16 cellular contexts compared by ENCODE assay signal in genomic region chr16:70417661-70418060, GRCh38. TPM values are rescaled to one million over a fixed set of nuclear protein-coding genes. Genes with fewer than 3 reads are reported as not detected.
DNase-seq lines count a peak whose midpoint lies in the region; ATAC-seq, FAIRE-seq and TF ChIP-seq lines count a peak whose summit lies in the region.
"Had no signal": no experiment of that assay in that cellular context is flagged by ENCODE, and none has a peak within 500 bp of the region (broad histone marks: within the 10 kb centered on the region; RNA-seq: fewer than 3 reads in every experiment).

No MANE protein-coding gene starts in this region.

- H3K4me1 ChIP-seq in HepG2 (ENCODE audit: insufficient read depth, low read length) (peaks cover 67% of the 10 kb centered on the region), right lobe of liver (peaks cover 0 to 44% (median 24%) of the 10 kb centered on the region in 4 donors), PC-3 (ENCODE audit: insufficient read depth, low read length) (no peaks in the 10 kb centered on the region)

- H3K9ac ChIP-seq in HepG2 (ENCODE audit: insufficient read depth, low read depth, low read length): 0 out of 2 replicates have a peak overlapping the region, but pooled peaks have one; percentile 9
- H3K9ac ChIP-seq in PC-3 (ENCODE audit: low read length): no peak overlapping the region

- H3K36me3 ChIP-seq in HepG2 (replicated peaks in 1 of 2; ENCODE audit: control insufficient read depth in 1 of 2, insufficient read depth in 2 of 2, low read length in 2 of 2): peaks cover 0 to 25% of the 10 kb centered on the region in 2 experiments; a peak in 3 of 5 replicates
- no peaks in the 10 kb centered on the region for H3K36me3 ChIP-seq in right lobe of liver
- H3K36me3 ChIP-seq in PC-3 (ENCODE audit: low read depth, low read length): no peaks in the 10 kb centered on the region

- no peak for FAIRE-seq in HepG2 (lab: Jason Lieb, UNC)
- FAIRE-seq: kidney, RCC 7860 had no signal

- TF ChIP-seq POLR2A in HepG2 (IDR thresholded peaks at IDR 0.05; ENCODE audit: insufficient read depth in 1 of 2, low read depth in 2 of 2, low read length in 2 of 2) (no peak), right lobe of liver (IDR thresholded peaks at IDR 0.05) (no peak), erythroblast (IDR thresholded peaks at IDR 0.05; ENCODE audit: low read length) (no peak)

- H3K4me3 ChIP-seq in HepG2 (replicated peaks in 1 of 3; ENCODE audit: insufficient read depth in 1 of 3, low read depth in 2 of 3, low read length in 3 of 3) (no peak overlapping the region), right lobe of liver (no peak overlapping the region), PC-3 (ENCODE audit: low read length) (no peak overlapping the region)
- H3K4me3 ChIP-seq: tibial nerve had no signal

- no peaks in the 10 kb centered on the region for H3K27me3 Mint-ChIP-seq in T-cell
- no peaks in the 10 kb centered on the region for H3K27me3 Mint-ChIP-seq in memory B cell

- H3K79me2 ChIP-seq in HepG2 (ENCODE audit: insufficient read depth, low read length) (peaks cover 74% of the 10 kb centered on the region), PC-3 (ENCODE audit: low read length) (no peaks in the 10 kb centered on the region)

- intact Hi-C loops in HepG2 (cut with micrococcal nuclease; ENCODE audit: unreplicated experiment) (loop anchor here (5.0 kb wide), 1 partner anchor 35 kb away; the partner anchor contains the start of gene FCSK), right lobe of liver (cut with DNase I) (no loop called here), PC-3 (cut with micrococcal nuclease) (no loop called here)

- H3K27ac Mint-ChIP-seq in T-cell: peak overlapping the region; percentile 76 to 88
- H3K27ac Mint-ChIP-seq in memory B cell: peak overlapping the region; percentile 66

- 55% methylated on average over 7 of the region's 7 CpGs for WGBS in HepG2 (ENCODE audit: low lambda C conversion rate)
- 68% methylated on average over 3 of the region's 7 CpGs for WGBS in right lobe of liver (ENCODE audit: insufficient coverage, low coverage, low lambda C conversion rate, missing lambda C conversion rate)

- H3K4me2 ChIP-seq in HepG2 (ENCODE audit: low read depth, low read length): peak overlapping the region; percentile 45
- no peak overlapping the region for H3K4me2 ChIP-seq in PC-3 (ENCODE audit: low read length)

- CTCF ChIA-PET in HepG2 (lab: Yijun Ruan, JAX; ENCODE audit: low intra/inter-chr PET ratio, low total read pairs): interaction anchor here (1.5 kb wide), 1 partner anchor 53 kb away, joined by 3 read pairs; no protein-coding TSS in a partner anchor
- CTCF ChIA-PET in T-cell (lab: Charles Lee): interaction anchor here in 1 of 2 donors (0.6 kb wide), 1 partner anchor 9 kb away, joined by 5 read pairs; no protein-coding TSS in a partner anchor
- CTCF ChIA-PET in PC-3 (lab: Charles Lee): no interaction called here

- in situ Hi-C loops in HepG2 (cut with HindIII; ENCODE audit: extremely low pct_ligation_motif_present, low pct_unique_long_range_greater_than_20kb): no loop called here

- peak overlapping the region in 1 of 3 donors; percentile 77 for H3K4me3 Mint-ChIP-seq in T-cell
- H3K4me3 Mint-ChIP-seq in memory B cell: peak overlapping the region; percentile 1

- H3K27ac ChIP-seq in HepG2 (ENCODE audit: extremely low read length, insufficient read depth, low read length): peak overlapping the region; percentile 50
- no peak overlapping the region for H3K27ac ChIP-seq in right lobe of liver
- H3K27ac ChIP-seq in PC-3 (ENCODE audit: low read length): no peak overlapping the region
- H3K27ac ChIP-seq: tibial nerve had no signal

- TF ChIP-seq EP300 in HepG2 (IDR thresholded peaks at IDR 0.05; ENCODE audit: low read depth in 2 of 2, low read length in 2 of 2) (no peak), HepG2 (CRISPR knock-in tag; IDR thresholded peaks at IDR 0.05; ENCODE audit: borderline replicate concordance) (no peak)

- TF ChIP-seq CTCF in HepG2 (CRISPR knock-in tag; IDR thresholded peaks at IDR 0.05) (no peak), right lobe of liver (IDR thresholded peaks at IDR 0.05) (no peak), PC-3 (conservative IDR thresholded peaks at IDR 0.05; ENCODE audit: low read depth, low read length) (no peak)

- H3K4me1 Mint-ChIP-seq in T-cell (peaks cover 46 to 59% (median 52%) of the 10 kb centered on the region in 3 donors), memory B cell (peaks cover 34% of the 10 kb centered on the region)

- BruUV-seq in HepG2 (replicated peaks; lab: Mats Ljungman, UMichigan) (no TSS peak), PC-3 (replicated peaks; lab: Mats Ljungman, UMichigan) (no TSS peak)

- TF ChIP-seq RAD21 in HepG2 (CRISPR knock-in tag; IDR thresholded peaks at IDR 0.05): no peak

- no peak for DNase-seq in HepG2 (ENCODE audit: low spot score)
- no peak for DNase-seq in right lobe of liver
- no peak for DNase-seq in T-cell
- no peak for DNase-seq in memory B cell (ENCODE audit: low spot score in 2 of 2)
- DNase-seq in DMS153 treated with DMSO at 0.1 percent for 48 hours (lab: John Stamatoyannopoulos, UW; ENCODE audit: unreplicated experiment): no peak
- no peak for DNase-seq in PC-3
- no peak for DNase-seq in erythroblast (lab: John Stamatoyannopoulos, UW)
- DNase-seq in mesenteric fat pad (ENCODE audit: low spot score): no peak
- DNase-seq: activated CD4-positive, alpha-beta T cell treated with anti-CD3 and anti-CD28 coated beads for 4 hours; activated T-cell treated with anti-CD3 and anti-CD28 coated beads, Interleukin-2, amount 50 U/mL, for 48 hours; anterior cingulate cortex; kidney; NCI-H2081; NCI-H526 treated with DMSO at 0.1 percent for 48 hours had no signal

- H3F3A ChIP-seq in PC-3 (ENCODE audit: low read length, unreplicated experiment): no peaks in the 10 kb centered on the region

- no peaks in the 10 kb centered on the region for H3K27me3 ChIP-seq in HepG2 (ENCODE audit: control insufficient read depth in 1 of 2, insufficient read depth in 2 of 2, low read length in 2 of 2)
- H3K27me3 ChIP-seq in right lobe of liver: no peaks in the 10 kb centered on the region
- no peaks in the 10 kb centered on the region for H3K27me3 ChIP-seq in PC-3 (ENCODE audit: low read length)
- H3K27me3 ChIP-seq: tibial nerve had no signal

- POLR2A ChIA-PET in HepG2 (lab: Yijun Ruan, JAX): interaction anchor here (1.0 to 4.2 kb wide), 6 partner anchors 10 to 343 kb away, joined by 3 to 38 read pairs (median 4); no protein-coding TSS in a partner anchor
- POLR2A ChIA-PET in T-cell (lab: Charles Lee): no interaction called here
- POLR2A ChIA-PET in PC-3 (lab: Charles Lee; ENCODE audit: unreplicated experiment): no interaction called here

- no peaks in the 10 kb centered on the region; the same call in 1 of the 2 replicates for H4K20me1 ChIP-seq in HepG2 (ENCODE audit: insufficient read depth, low read length)
- H4K20me1 ChIP-seq in PC-3 (ENCODE audit: low read length): no peaks in the 10 kb centered on the region

- H3K9me3 ChIP-seq in HepG2 (ENCODE audit: low read length) (no peaks in the 10 kb centered on the region), right lobe of liver (no peaks in the 10 kb centered on the region), PC-3 (ENCODE audit: low read length) (no peaks in the 10 kb centered on the region)
- H3K9me3 ChIP-seq: tibial nerve had no signal

- H3K36me3 Mint-ChIP-seq in T-cell (peaks cover 12% of the 10 kb centered on the region), memory B cell (peaks cover 6% of the 10 kb centered on the region)

- no peaks in the 10 kb centered on the region for H3K9me2 ChIP-seq in PC-3 (replicated peaks; ENCODE audit: low read length)

- ATAC-seq in HepG2 (peak; percentile 29), right lobe of liver (no peak), T-cell (replicated peaks in 1 of 4) (no peak), memory B cell (ENCODE audit: low read depth) (no peak), PC-3 (no peak)

- no peak overlapping the region for H2AFZ ChIP-seq in HepG2 (ENCODE audit: low read length)
- H2AFZ ChIP-seq in PC-3 (ENCODE audit: low read length): no peak overlapping the region

- no peaks in the 10 kb centered on the region for H3K9me3 Mint-ChIP-seq in T-cell
- no peaks in the 10 kb centered on the region for H3K9me3 Mint-ChIP-seq in memory B cell

RNA-seq across cellular contexts. Expression of gene ST3GAL2, which starts 21.2 kb away (rescaled TPM):
- 17.8 and 24.9 TPM in 2 replicates for total RNA-seq in HepG2 (2016; rRNA removed; fragmentation: Illumina TruSeq; extraction: Trizol)
- total RNA-seq in HepG2 (2016; cell fraction: cytosol; rRNA removed; fragmentation: Illumina TruSeq; extraction: Trizol; ENCODE audit: low read depth): 3.6 TPM in 2 replicates
- total RNA-seq in HepG2 (2016; cell fraction: insoluble cytoplasmic fraction; rRNA removed; fragmentation: Illumina TruSeq; extraction: Trizol): 15.8 and 25.9 TPM in 2 replicates
- 14.6 and 18.9 TPM in 2 replicates for total RNA-seq in HepG2 (2016; cell fraction: membrane; rRNA removed; fragmentation: Illumina TruSeq; extraction: Trizol)
- 15.0 and 18.9 TPM in 2 replicates for total RNA-seq in HepG2 (2016; cell fraction: nucleus; rRNA removed; fragmentation: Illumina TruSeq; extraction: Trizol)
- polyA plus RNA-seq in HepG2 (2011; rRNA removed): 16.3 and 17.0 TPM in 2 replicates
- polyA plus RNA-seq in HepG2 (2011; cell fraction: cytosol; rRNA removed): 10.9 and 15.5 TPM in 2 replicates
- polyA plus RNA-seq in HepG2 (2011; cell fraction: nucleus; rRNA removed): 14.6 and 16.7 TPM in 2 replicates
- 13.3 and 16.9 TPM in 2 replicates for polyA plus RNA-seq in HepG2 (2012)
- polyA plus RNA-seq in HepG2 (2016; cell fraction: cytosol; fragmentation: Illumina TruSeq; extraction: Trizol; ENCODE audit: low read depth): 2.3 and 2.9 TPM in 2 replicates
- polyA plus RNA-seq in HepG2 (2016; cell fraction: insoluble cytoplasmic fraction; fragmentation: Illumina TruSeq; extraction: Trizol; ENCODE audit: low read depth): 20.4 and 21.6 TPM in 2 replicates
- polyA plus RNA-seq in HepG2 (2016; cell fraction: membrane; fragmentation: Illumina TruSeq; extraction: Trizol; ENCODE audit: low read depth): 11.6 and 11.9 TPM in 2 replicates
- polyA plus RNA-seq in HepG2 (2016; cell fraction: nucleus; fragmentation: Illumina TruSeq; extraction: Trizol; ENCODE audit: insufficient read depth, low read depth): 22.8 and 26.4 TPM in 2 replicates
- 49.4 and 94.6 TPM in 2 replicates for polyA minus RNA-seq in HepG2 (2011; rRNA and poly(A)+ RNA removed; ENCODE audit: low replicate concordance)
- polyA minus RNA-seq in HepG2 (2011; cell fraction: cytosol; rRNA and poly(A)+ RNA removed): 25.8 and 27.6 TPM in 2 replicates
- 22.4 and 31.0 TPM in 2 replicates for polyA minus RNA-seq in HepG2 (2011; cell fraction: nucleus; rRNA and poly(A)+ RNA removed)
- 10 to 100 TPM; 10.4 to 16.7 (median 14.5) TPM for total RNA-seq in right lobe of liver
- total RNA-seq in T-cell: 10 to 100 TPM; 18.9 to 35.1 (median 30.2) TPM
- 9.3 and 9.8 TPM in 2 replicates for total RNA-seq in PC-3 (2014; rRNA removed)
- total RNA-seq in mesenteric fat pad: 25.9 TPM

RNA-seq across cellular contexts. Expression of gene FCSK, which starts 36.7 kb away (rescaled TPM):
- 4.9 and 9.1 TPM in 2 replicates for total RNA-seq in HepG2 (2016; rRNA removed; fragmentation: Illumina TruSeq; extraction: Trizol)
- 4.4 and 5.2 TPM in 2 replicates for total RNA-seq in HepG2 (2016; cell fraction: cytosol; rRNA removed; fragmentation: Illumina TruSeq; extraction: Trizol; ENCODE audit: low read depth)
- 4.2 and 8.4 TPM in 2 replicates for total RNA-seq in HepG2 (2016; cell fraction: insoluble cytoplasmic fraction; rRNA removed; fragmentation: Illumina TruSeq; extraction: Trizol)
- 2.6 and 3.0 TPM in 2 replicates for total RNA-seq in HepG2 (2016; cell fraction: membrane; rRNA removed; fragmentation: Illumina TruSeq; extraction: Trizol)
- 12.1 and 12.8 TPM in 2 replicates for total RNA-seq in HepG2 (2016; cell fraction: nucleus; rRNA removed; fragmentation: Illumina TruSeq; extraction: Trizol)
- 15.0 and 19.2 TPM in 2 replicates for polyA plus RNA-seq in HepG2 (2011; rRNA removed)
- 6.7 and 8.3 TPM in 2 replicates for polyA plus RNA-seq in HepG2 (2011; cell fraction: cytosol; rRNA removed)
- polyA plus RNA-seq in HepG2 (2011; cell fraction: nucleus; rRNA removed): 81.8 and 104 TPM in 2 replicates
- polyA plus RNA-seq in HepG2 (2012): 6.2 and 6.4 TPM in 2 replicates
- polyA plus RNA-seq in HepG2 (2016; cell fraction: cytosol; fragmentation: Illumina TruSeq; extraction: Trizol; ENCODE audit: low read depth): 0.53 and 0.70 TPM in 2 replicates
- polyA plus RNA-seq in HepG2 (2016; cell fraction: insoluble cytoplasmic fraction; fragmentation: Illumina TruSeq; extraction: Trizol; ENCODE audit: low read depth): 3.5 and 3.9 TPM in 2 replicates
- polyA plus RNA-seq in HepG2 (2016; cell fraction: membrane; fragmentation: Illumina TruSeq; extraction: Trizol; ENCODE audit: low read depth): 1.2 and 1.3 TPM in 2 replicates
- polyA plus RNA-seq in HepG2 (2016; cell fraction: nucleus; fragmentation: Illumina TruSeq; extraction: Trizol; ENCODE audit: insufficient read depth, low read depth): 28.7 and 33.1 TPM in 2 replicates
- polyA minus RNA-seq in HepG2 (2011; rRNA and poly(A)+ RNA removed; ENCODE audit: low replicate concordance): 24.8 and 29.5 TPM in 2 replicates
- polyA minus RNA-seq in HepG2 (2011; cell fraction: cytosol; rRNA and poly(A)+ RNA removed): 4.3 and 5.3 TPM in 2 replicates
- 15.6 and 19.0 TPM in 2 replicates for polyA minus RNA-seq in HepG2 (2011; cell fraction: nucleus; rRNA and poly(A)+ RNA removed)
- total RNA-seq in right lobe of liver: 10 to 100 TPM; 10.9 to 16.7 (median 13.4) TPM
- 10 to 100 TPM; 28.7 to 43.4 (median 37.9) TPM for total RNA-seq in T-cell
- 9.7 and 11.7 TPM in 2 replicates for total RNA-seq in PC-3 (2014; rRNA removed)
- total RNA-seq in mesenteric fat pad: 11.5 TPM
